8 cellular contexts compared by ENCODE assay signal in the genomic region with DNA sequence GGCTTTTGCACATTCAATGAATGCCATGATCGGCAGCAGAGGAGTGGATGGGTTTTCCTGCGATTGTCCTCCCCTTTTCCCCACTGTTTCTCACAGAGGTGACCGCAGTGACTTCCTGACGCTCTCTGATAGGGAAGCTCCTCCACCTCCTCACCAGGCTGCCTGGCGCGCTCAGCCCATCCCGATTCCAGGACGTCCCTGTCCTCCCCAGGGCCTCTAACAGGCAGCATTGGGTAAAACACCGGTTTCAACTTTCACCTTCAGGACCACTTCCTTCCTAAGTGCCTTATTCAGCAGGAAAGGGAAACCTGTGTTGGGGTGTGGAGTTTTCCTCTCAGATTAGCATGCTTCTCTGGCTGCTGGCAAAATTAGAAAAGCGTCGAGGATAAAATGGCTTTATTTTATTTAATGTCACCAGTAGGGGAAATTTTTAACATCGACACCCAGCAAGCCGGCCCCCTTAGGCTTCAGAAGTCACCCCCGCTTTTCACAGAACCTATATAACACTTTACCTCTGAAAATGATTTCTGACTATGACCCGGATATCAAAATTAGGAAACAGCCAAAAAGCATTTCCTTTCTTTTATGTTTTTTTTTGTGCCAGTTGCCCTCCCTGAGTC.
DNase-seq lines count a peak whose midpoint lies in the region; ATAC-seq and TF ChIP-seq lines count a peak whose summit lies in the region.

No MANE protein-coding gene starts in this region.

- CTCF ChIA-PET in AG04450 (lab: Charles Lee) = interaction anchor here (0.6 kb wide), 5 partner anchors 515 to 1875 kb away, joined by 3 to 5 read pairs (median 3); no protein-coding TSS in a partner anchor

- no peak for TF ChIP-seq POLR2A in upper lobe of left lung (IDR thresholded peaks at IDR 0.05)

- H3K9me3 ChIP-seq in AG04450 (ENCODE audit: control insufficient read depth, insufficient read depth, low read length) = no peaks in the 10 kb centered on the region
- no peaks in the 10 kb centered on the region for H3K9me3 ChIP-seq in mesodermal cell (ENCODE audit: control insufficient read depth, low read length)
- H3K9me3 ChIP-seq in upper lobe of left lung = no peaks in the 10 kb centered on the region

- TF ChIP-seq CTCF in AG04450 (IDR thresholded peaks at IDR 0.05; ENCODE audit: low read depth, low read length) (no peak), upper lobe of left lung (IDR thresholded peaks at IDR 0.05) (no peak)

- H3K27me3 ChIP-seq in AG04450 (ENCODE audit: control insufficient read depth, insufficient read depth, low read length) (no peaks in the 10 kb centered on the region), upper lobe of left lung (no peaks in the 10 kb centered on the region)

- ATAC-seq in GM18873 (IDR thresholded peaks at IDR 0.05; ENCODE audit: low FRiP score, unreplicated experiment) (peak; percentile 19), HG03108 (IDR thresholded peaks at IDR 0.05; ENCODE audit: unreplicated experiment) (peak; percentile 29), upper lobe of left lung (ENCODE audit: low FRiP score in 2 of 2) (peak in 1 of 2 donors; percentile 57)

- H3K4me3 ChIP-seq in AG04450 (ENCODE audit: low read depth, low read length) (no peak overlapping the region; the same call in 1 of the 2 replicates), mesodermal cell (ENCODE audit: extremely low read depth, insufficient read depth, low read length, poor library complexity, severe bottlenecking) (no peak overlapping the region), upper lobe of left lung (peak overlapping the region in 3 of 4 donors; percentile 18 to 38 (median 20))

- H3K27ac ChIP-seq in AG04450 (ENCODE audit: low read depth, low read length) (peak overlapping the region; percentile 31), mesodermal cell (ENCODE audit: low read depth, low read length, severe bottlenecking) (peak overlapping the region; percentile 7), upper lobe of left lung (peak overlapping the region in 2 of 4 donors; percentile 5 to 67)

- POLR2A ChIA-PET in AG04450 (lab: Yijun Ruan, JAX) = interaction anchor here (0.6 kb wide), 1 partner anchor 609 kb away, joined by 5 read pairs; no protein-coding TSS in a partner anchor

- no peaks in the 10 kb centered on the region for H3K36me3 ChIP-seq in mesodermal cell (ENCODE audit: control insufficient read depth, insufficient read depth, low read length)
- H3K36me3 ChIP-seq in upper lobe of left lung = no peaks in the 10 kb centered on the region

- no peak for DNase-seq in AG04450 (ENCODE audit: low read depth, low spot score)
- DNase-seq in SHP77 treated with DMSO at 0.1 percent for 48 hours (lab: John Stamatoyannopoulos, UW) = peak; percentile 76
- DNase-seq in cerebellum (ENCODE audit: low spot score) = peak; percentile 1
- DNase-seq in upper lobe of left lung = peak; percentile 20 to 37
- no peak for DNase-seq in NCI-H2196 (lab: John Stamatoyannopoulos, UW; ENCODE audit: unreplicated experiment)

- WGBS in mesodermal cell (ENCODE audit: insufficient coverage in 2 of 2), 2 experiments = 39 to 70% methylated on average over 6 to 10 of the region's 15 CpGs
- WGBS in upper lobe of left lung, 2 donors = 25 to 28% methylated on average over 15 of the region's 15 CpGs

- H3K4me1 ChIP-seq in mesodermal cell (ENCODE audit: control insufficient read depth, insufficient read depth, low read length, poor library complexity, severe bottlenecking) (peaks cover 9% of the 10 kb centered on the region), upper lobe of left lung (peaks cover 4 to 11% (median 7%) of the 10 kb centered on the region in 4 donors)

- TF ChIP-seq EP300 in upper lobe of left lung (IDR thresholded peaks at IDR 0.05) = no peak

Comparison
In these comparisons a context has a peak if more than half of its experiments do, and no peak if none do; other contexts are left out.
1. DNase-seq: peak in SHP77 treated with DMSO at 0.1 percent for 48 hours (single experiment), cerebellum (single experiment) and upper lobe of left lung (2 of 2); none in AG04450 (single experiment) and NCI-H2196 (single experiment).
2. H3K4me3 ChIP-seq: peak in upper lobe of left lung (3 of 4); none in AG04450 (single experiment) and mesodermal cell (single experiment).